ENCODE assay signal across 14 cellular contexts in the genomic region with DNA sequence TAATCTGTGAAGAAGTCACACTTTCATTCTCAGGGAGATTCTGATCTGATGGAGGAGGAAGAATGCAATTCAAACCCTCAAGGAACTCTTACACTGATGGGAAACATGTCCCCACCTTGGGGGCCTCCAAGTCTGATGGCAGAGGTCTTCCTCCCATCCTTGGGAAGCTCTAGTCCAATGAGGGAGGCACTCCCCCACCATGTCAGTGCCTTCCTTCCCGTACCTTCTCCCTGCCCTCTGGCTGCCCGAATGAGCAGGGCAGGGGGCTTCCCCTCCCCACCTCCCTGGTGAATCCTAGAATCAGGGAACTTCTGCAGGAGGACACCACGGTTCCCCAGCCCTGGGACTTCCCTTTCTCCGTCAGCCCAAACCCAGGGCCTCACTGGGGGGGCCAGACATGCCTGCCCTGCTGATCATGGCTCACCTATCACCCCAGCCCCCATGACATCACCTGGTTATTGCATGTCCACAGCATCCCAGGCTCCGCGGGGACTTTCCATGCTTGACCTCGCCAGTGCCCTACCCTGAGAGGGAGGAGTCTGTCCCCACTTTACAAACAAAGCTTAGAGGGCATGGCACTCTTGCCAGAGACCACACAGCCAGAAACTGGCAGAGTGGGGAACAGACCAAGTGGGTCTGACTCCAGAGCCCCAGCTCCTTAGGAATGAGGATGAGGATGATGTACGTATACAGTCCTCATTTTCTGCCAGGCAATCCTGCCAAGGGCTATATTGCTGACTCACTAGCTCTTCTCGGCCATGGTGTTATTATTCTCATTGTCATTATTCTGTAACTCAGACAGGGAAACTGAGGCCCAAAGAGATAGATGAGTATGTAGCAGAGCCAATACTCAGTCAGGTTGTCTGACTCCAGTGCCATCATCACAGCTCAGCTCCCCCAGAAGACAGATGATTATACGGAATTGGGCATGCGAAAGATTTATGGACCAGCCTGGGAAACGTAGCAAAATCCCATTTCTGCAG. TPM values are rescaled to one million over a fixed set of nuclear protein-coding genes. Genes with fewer than 3 reads are reported as not detected.
DNase-seq lines count a peak whose midpoint lies in the region; ATAC-seq, FAIRE-seq and TF ChIP-seq lines count a peak whose summit lies in the region.
"Had no signal": no experiment of that assay in that cellular context is flagged by ENCODE, and none has a peak within 500 bp of the region (broad histone marks: within the 10 kb centered on the region; RNA-seq: fewer than 3 reads in every experiment).

No MANE protein-coding gene starts in this region.

- no peaks in the 10 kb centered on the region for H3K9me3 Mint-ChIP-seq in naive thymus-derived CD4-positive, alpha-beta T cell
- H3K9me3 Mint-ChIP-seq: activated T-cell treated with anti-CD3 and anti-CD28 coated beads, Interleukin-2, amount 50 U/mL, for 72 hours had no signal

- CTCF ChIA-PET in naive thymus-derived CD4-positive, alpha-beta T cell (lab: Charles Lee), result interaction anchor here (0.5 to 1.6 kb wide), 4 partner anchors 12 to 56 kb away, joined by 3 to 4 read pairs (median 4); no protein-coding TSS in a partner anchor

- H3K27me3 Mint-ChIP-seq in naive thymus-derived CD4-positive, alpha-beta T cell, result peaks cover 0 to 11% (median 0%) of the 10 kb centered on the region in 5 donors

- H3K27me3 ChIP-seq in bronchial epithelial cell (ENCODE audit: control insufficient read depth, insufficient read depth, low read length), result no peaks in the 10 kb centered on the region
- H3K27me3 ChIP-seq in naive thymus-derived CD4-positive, alpha-beta T cell (ENCODE audit: control insufficient read depth in 2 of 2, insufficient read depth in 2 of 2, low read length in 2 of 2), result no peaks in the 10 kb centered on the region

- POLR2A ChIA-PET in naive thymus-derived CD4-positive, alpha-beta T cell (lab: Charles Lee), result interaction anchor here (1.0 kb wide), 1 partner anchor 35 kb away, joined by 3 read pairs; no protein-coding TSS in a partner anchor

- intact Hi-C loops in naive thymus-derived CD4-positive, alpha-beta T cell (cut with micrococcal nuclease), result no loop called here

- H3K27ac ChIP-seq in C4-2B, result peak overlapping the region; percentile 23
- no peak overlapping the region for H3K27ac ChIP-seq in naive thymus-derived CD4-positive, alpha-beta T cell (ENCODE audit: low read depth, low read length)
- H3K27ac ChIP-seq: VCaP had no signal

- H3K4me3 Mint-ChIP-seq in naive thymus-derived CD4-positive, alpha-beta T cell, result no peak overlapping the region
- H3K4me3 Mint-ChIP-seq: activated T-cell treated with anti-CD3 and anti-CD28 coated beads, Interleukin-2, amount 50 U/mL, for 72 hours had no signal

- peak; percentile 45 for ATAC-seq in HG02798 (IDR thresholded peaks at IDR 0.05; ENCODE audit: poor library complexity, unreplicated experiment)
- ATAC-seq in naive thymus-derived CD4-positive, alpha-beta T cell, result peak; percentile 57
- ATAC-seq: activated T-cell treated with anti-CD3 and anti-CD28 coated beads, Interleukin-2, amount 50 U/mL, for 72 hours had no signal

- no peak for FAIRE-seq in bronchial epithelial cell (lab: Jason Lieb, UNC)
- no peak for FAIRE-seq in H54 (lab: Jason Lieb, UNC)

- no peaks in the 10 kb centered on the region for H3K36me3 Mint-ChIP-seq in naive thymus-derived CD4-positive, alpha-beta T cell

- TF ChIP-seq CTCF in C4-2B (conservative IDR thresholded peaks at IDR 0.05), result no peak
- no peak for TF ChIP-seq CTCF in bronchial epithelial cell (IDR thresholded peaks at IDR 0.05; ENCODE audit: insufficient read depth, low read length, severe bottlenecking)

- H3K4me1 ChIP-seq in naive thymus-derived CD4-positive, alpha-beta T cell (ENCODE audit: control insufficient read depth in 2 of 2, insufficient read depth in 2 of 2, low read length in 2 of 2), result no peaks in the 10 kb centered on the region

- TF ChIP-seq POLR2A in H54 (IDR thresholded peaks at IDR 0.05; ENCODE audit: low read depth, low read length), result no peak

- peak; percentile 53 for DNase-seq in bronchial epithelial cell (ENCODE audit: low read depth)
- no peak for DNase-seq in naive thymus-derived CD4-positive, alpha-beta T cell
- DNase-seq in NCI-H128 (lab: John Stamatoyannopoulos, UW; ENCODE audit: unreplicated experiment), result no peak
- DNase-seq in activated T-cell treated with anti-CD3 and anti-CD28 coated beads, Interleukin-2, amount 50 U/mL, for 48 hours, result no peak
- no peak for DNase-seq in NAMALWA (ENCODE audit: low spot score)
- no peak for DNase-seq in H54 (ENCODE audit: insufficient read length, low spot score)
- DNase-seq: activated T-cell treated with anti-CD3 and anti-CD28 coated beads, Interleukin-2, amount 50 U/mL, for 72 hours; AML-193; Kasumi-1; NCI-H226 had no signal

- no peak overlapping the region for H3K4me3 ChIP-seq in bronchial epithelial cell (ENCODE audit: low read depth, low read length)
- H3K4me3 ChIP-seq in naive thymus-derived CD4-positive, alpha-beta T cell (ENCODE audit: low read length), result no peak overlapping the region

- H3K9me3 ChIP-seq in naive thymus-derived CD4-positive, alpha-beta T cell (ENCODE audit: control insufficient read depth in 2 of 3, low read length in 3 of 3), result no peaks in the 10 kb centered on the region

- no peaks in the 10 kb centered on the region for H3K36me3 ChIP-seq in bronchial epithelial cell (ENCODE audit: control insufficient read depth, insufficient read depth, low read length)
- no peaks in the 10 kb centered on the region for H3K36me3 ChIP-seq in naive thymus-derived CD4-positive, alpha-beta T cell (ENCODE audit: control insufficient read depth in 2 of 3, insufficient read depth in 3 of 3, low read length in 3 of 3)

- peaks cover 7 to 31% (median 14%) of the 10 kb centered on the region in 7 donors for H3K4me1 Mint-ChIP-seq in naive thymus-derived CD4-positive, alpha-beta T cell

- peak overlapping the region in 1 of 9 donors; percentile 21 for H3K27ac Mint-ChIP-seq in naive thymus-derived CD4-positive, alpha-beta T cell
- H3K27ac Mint-ChIP-seq: activated T-cell treated with anti-CD3 and anti-CD28 coated beads, Interleukin-2, amount 50 U/mL, for 72 hours had no signal

RNA-seq across cellular contexts. Expression of a gene that starts 9.6 kb away (rescaled TPM):
- total RNA-seq in bronchial epithelial cell, result 2.1 and 4.7 TPM in 2 replicates
- total RNA-seq in naive thymus-derived CD4-positive, alpha-beta T cell, result 100 to 1,000 TPM in 1 of 5 experiments, 10 to 100 TPM in 4; 10.2 to 107 (median 94.2) TPM
- 1 to 10 TPM; 3.3 to 8.9 TPM for polyA plus RNA-seq in naive thymus-derived CD4-positive, alpha-beta T cell

RNA-seq across cellular contexts. Expression of a gene that starts 38.8 kb away (rescaled TPM):
- total RNA-seq in bronchial epithelial cell, result 65.0 and 73.7 TPM in 2 replicates
- total RNA-seq in naive thymus-derived CD4-positive, alpha-beta T cell, result not detected
- not detected for polyA plus RNA-seq in naive thymus-derived CD4-positive, alpha-beta T cell
- total RNA-seq: activated T-cell treated with anti-CD3 and anti-CD28 coated beads, Interleukin-2, amount 50 U/mL, for 72 hours; H4 had no signal

RNA-seq across cellular contexts. Expression of a gene that starts 39.9 kb away (rescaled TPM):
- total RNA-seq in bronchial epithelial cell, result not detected in 2 replicates
- not detected for total RNA-seq in naive thymus-derived CD4-positive, alpha-beta T cell
- not detected for polyA plus RNA-seq in naive thymus-derived CD4-positive, alpha-beta T cell
- total RNA-seq: activated T-cell treated with anti-CD3 and anti-CD28 coated beads, Interleukin-2, amount 50 U/mL, for 72 hours; H4 had no signal

Comparison
In these comparisons a context has a peak if more than half of its experiments do, and no peak if none do; other contexts are left out.
1. RNA of a gene that starts 38.8 kb away (total RNA-seq): 65.0 to 73.7 TPM in bronchial epithelial cell; not detected in naive thymus-derived CD4-positive, alpha-beta T cell; every median in the first group is over 10 times any median in the second.